ENCODE assay signal across 1 cellular context in genomic region chr22:29070490-29070889, GRCh38.
TF ChIP-seq lines count a peak whose summit lies in the region.

No MANE protein-coding gene starts in this region.

TF ChIP-seq in HCT116, 20 proteins besides CTCF, POLR2A, EP300 and RAD21 (continued from another document):
- no peak for TF ChIP-seq REST (IDR thresholded peaks at IDR 0.05; ENCODE audit: low read depth)
- no peak for TF ChIP-seq SP1 (IDR thresholded peaks at IDR 0.05; ENCODE audit: low read depth)
- TF ChIP-seq ZNF274 (IDR thresholded peaks at IDR 0.05; ENCODE audit: low read depth, low read length): no peak
